1 cellular context compared by ENCODE assay signal in the genomic region with DNA sequence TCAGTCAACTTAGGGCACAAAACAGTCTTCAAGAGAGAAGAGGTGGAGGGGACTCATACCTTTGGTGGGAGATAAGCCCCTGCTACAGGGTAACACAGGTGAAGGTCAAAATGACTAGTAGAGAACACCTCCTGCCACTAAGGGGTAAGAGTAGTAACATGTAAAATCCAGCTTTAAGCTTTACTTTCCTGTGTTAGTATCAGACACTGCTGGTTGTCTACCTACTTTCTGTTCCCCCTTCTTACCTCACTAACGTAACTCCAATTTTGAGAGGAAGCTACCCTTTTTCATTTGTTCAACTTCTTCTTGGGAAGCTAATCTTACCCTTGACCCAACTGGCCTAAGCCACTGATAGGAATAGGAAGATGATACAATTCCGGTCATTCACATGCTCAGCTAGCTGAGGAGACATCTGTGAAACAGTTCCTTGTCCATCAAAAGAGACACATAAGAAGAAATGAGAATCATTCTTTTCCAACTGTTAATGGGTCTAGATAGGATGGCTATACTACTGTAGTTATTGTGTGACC.
TF ChIP-seq lines count a peak whose summit lies in the region.

No MANE protein-coding gene starts in this region.

TF ChIP-seq in K562, 482 proteins besides CTCF, POLR2A, EP300 and RAD21 (continued from another document):
- TF ChIP-seq MCM3 (IDR thresholded peaks at IDR 0.05) (no peak), ASH1L (IDR thresholded peaks at IDR 0.05; ENCODE audit: borderline replicate concordance, low read depth, partially characterized antibody) (no peak), ZSCAN32 (CRISPR knock-in tag; IDR thresholded peaks at IDR 0.05) (no peak), THRAP3 (IDR thresholded peaks at IDR 0.05; ENCODE audit: borderline replicate concordance) (no peak), BRCA1 (IDR thresholded peaks at IDR 0.05) (no peak), BRCA1 (CRISPR knock-in tag; IDR thresholded peaks at IDR 0.05) (no peak)
- TF ChIP-seq, protein P1, sequence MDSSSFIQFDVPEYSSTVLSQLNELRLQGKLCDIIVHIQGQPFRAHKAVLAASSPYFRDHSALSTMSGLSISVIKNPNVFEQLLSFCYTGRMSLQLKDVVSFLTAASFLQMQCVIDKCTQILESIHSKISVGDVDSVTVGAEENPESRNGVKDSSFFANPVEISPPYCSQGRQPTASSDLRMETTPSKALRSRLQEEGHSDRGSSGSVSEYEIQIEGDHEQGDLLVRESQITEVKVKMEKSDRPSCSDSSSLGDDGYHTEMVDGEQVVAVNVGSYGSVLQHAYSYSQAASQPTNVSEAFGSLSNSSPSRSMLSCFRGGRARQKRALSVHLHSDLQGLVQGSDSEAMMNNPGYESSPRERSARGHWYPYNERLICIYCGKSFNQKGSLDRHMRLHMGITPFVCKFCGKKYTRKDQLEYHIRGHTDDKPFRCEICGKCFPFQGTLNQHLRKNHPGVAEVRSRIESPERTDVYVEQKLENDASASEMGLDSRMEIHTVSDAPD (CRISPR knock-in tag; IDR thresholded peaks at IDR 0.05) = no peak
- TF ChIP-seq, protein P2, sequence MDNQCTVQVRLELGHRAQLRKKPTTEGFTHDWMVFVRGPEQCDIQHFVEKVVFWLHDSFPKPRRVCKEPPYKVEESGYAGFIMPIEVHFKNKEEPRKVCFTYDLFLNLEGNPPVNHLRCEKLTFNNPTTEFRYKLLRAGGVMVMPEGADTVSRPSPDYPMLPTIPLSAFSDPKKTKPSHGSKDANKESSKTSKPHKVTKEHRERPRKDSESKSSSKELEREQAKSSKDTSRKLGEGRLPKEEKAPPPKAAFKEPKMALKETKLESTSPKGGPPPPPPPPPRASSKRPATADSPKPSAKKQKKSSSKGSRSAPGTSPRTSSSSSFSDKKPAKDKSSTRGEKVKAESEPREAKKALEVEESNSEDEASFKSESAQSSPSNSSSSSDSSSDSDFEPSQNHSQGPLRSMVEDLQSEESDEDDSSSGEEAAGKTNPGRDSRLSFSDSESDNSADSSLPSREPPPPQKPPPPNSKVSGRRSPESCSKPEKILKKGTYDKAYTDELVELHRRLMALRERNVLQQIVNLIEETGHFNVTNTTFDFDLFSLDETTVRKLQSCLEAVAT (IDR thresholded peaks at IDR 0.05) = no peak
- TF ChIP-seq, protein P3, sequence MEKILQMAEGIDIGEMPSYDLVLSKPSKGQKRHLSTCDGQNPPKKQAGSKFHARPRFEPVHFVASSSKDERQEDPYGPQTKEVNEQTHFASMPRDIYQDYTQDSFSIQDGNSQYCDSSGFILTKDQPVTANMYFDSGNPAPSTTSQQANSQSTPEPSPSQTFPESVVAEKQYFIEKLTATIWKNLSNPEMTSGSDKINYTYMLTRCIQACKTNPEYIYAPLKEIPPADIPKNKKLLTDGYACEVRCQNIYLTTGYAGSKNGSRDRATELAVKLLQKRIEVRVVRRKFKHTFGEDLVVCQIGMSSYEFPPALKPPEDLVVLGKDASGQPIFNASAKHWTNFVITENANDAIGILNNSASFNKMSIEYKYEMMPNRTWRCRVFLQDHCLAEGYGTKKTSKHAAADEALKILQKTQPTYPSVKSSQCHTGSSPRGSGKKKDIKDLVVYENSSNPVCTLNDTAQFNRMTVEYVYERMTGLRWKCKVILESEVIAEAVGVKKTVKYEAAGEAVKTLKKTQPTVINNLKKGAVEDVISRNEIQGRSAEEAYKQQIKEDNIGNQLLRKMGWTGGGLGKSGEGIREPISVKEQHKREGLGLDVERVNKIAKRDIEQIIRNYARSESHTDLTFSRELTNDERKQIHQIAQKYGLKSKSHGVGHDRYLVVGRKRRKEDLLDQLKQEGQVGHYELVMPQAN (IDR thresholded peaks at IDR 0.05; ENCODE audit: borderline replicate concordance) = no peak
